Comparison of ENCODE assay signal across 8 cellular contexts in the genomic region with DNA sequence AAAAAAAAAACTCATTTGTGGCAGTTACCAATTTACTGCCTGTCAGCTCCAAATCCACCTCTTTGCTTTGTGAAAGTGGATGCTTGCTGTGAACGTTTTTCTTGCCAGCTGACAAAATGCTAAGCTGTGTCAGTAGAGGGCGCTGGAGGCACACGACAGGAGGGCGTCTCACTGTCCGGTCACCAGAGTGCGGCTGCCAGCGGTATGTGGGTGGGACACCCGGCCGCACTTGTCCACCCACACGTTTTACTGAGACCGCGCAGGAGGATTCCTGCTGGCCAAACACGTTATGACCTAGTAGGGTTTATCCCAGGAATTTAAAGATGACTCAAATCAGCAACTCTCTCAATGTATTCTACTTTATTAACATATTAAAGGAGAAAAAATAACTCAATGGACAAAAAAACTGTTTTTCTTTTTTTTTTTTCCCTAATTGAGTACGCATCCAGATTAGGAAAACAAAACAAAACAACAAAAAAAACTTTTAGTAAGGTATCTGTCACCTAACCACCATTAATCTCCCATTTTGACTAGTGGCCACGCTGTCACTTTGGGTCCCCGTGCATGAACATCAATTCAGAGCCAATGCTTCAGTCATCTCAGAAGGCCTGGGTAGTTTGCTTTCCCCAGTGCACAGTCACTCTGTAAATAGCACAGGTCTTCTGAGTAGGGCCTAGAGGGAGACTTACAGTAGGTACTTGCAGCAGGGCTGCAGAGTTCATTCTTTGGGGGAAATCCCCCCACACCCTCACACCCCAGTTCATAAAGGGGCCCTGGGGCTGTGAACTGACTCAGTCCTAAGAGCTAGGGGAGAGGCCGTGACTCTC. TPM values are rescaled to one million over a fixed set of nuclear protein-coding genes. Genes with fewer than 3 reads are reported as not detected.
A peak's percentile ranks its signal among the peaks of the same experiment; 100 is the strongest.
DNase-seq lines count a peak whose midpoint lies in the region; ATAC-seq and TF ChIP-seq lines count a peak whose summit lies in the region.

No MANE protein-coding gene starts in this region.

- intact Hi-C loops in activated T-helper 2 cell treated with anti-CD3 and anti-CD28 coated beads, Interferon-gamma antibody, Interleukin-2, Interleukin-4, amounts not matched to agents 10 μg/mL and 5 μg/mL and 100 μg/mL, durations not matched to agents 14 hours and 24 hours and 36 hours (cut with micrococcal nuclease): loop anchor here (1.0 kb wide), 8 partner anchors 15 to 174 kb away; partner anchors contain the start of genes FYTTD1, LMLN and RPL35A

- no peaks in the 10 kb centered on the region for H3K9me2 ChIP-seq in GM23338 (ENCODE audit: insufficient read depth)

- DNase-seq in G401 (ENCODE audit: low spot score) (peak; percentile 89), GM23338 (ENCODE audit: low spot score) (peak; percentile 92), Kasumi-1 (lab: John Stamatoyannopoulos, UW) (peak; percentile 65 to 76), RWPE1 (ENCODE audit: low spot score) (peak; percentile 86), fibroblast of the aortic adventitia (ENCODE audit: low read depth) (peak; percentile 95), nucleus accumbens (lab: John Stamatoyannopoulos, UW) (peak in 52 of 56 donors; percentile 6 to 88 (median 64)), superior temporal gyrus (ENCODE audit: extremely low spot score) (peak; percentile 93)
- peak; percentile 70 for DNase-seq in activated T-helper 2 cell treated with anti-CD3 and anti-CD28 coated beads, Interferon-gamma antibody, Interleukin-2, Interleukin-4, amounts not matched to agents 10 μg/mL and 5 μg/mL and 100 μg/mL, durations not matched to agents 14 hours and 24 hours and 36 hours (ENCODE audit: low spot score)

- POLR2A ChIA-PET in RWPE1 (lab: Yijun Ruan, JAX; ENCODE audit: low non-redundant PET): interaction anchor here (0.6 to 0.8 kb wide), 2 partner anchors 9 to 24 kb away, joined by 3 to 4 read pairs; no protein-coding TSS in a partner anchor

- no peak overlapping the region for H3K4me3 Mint-ChIP-seq in GM23338
- H3K4me3 Mint-ChIP-seq in activated T-helper 2 cell treated with anti-CD3 and anti-CD28 coated beads, Interferon-gamma antibody, Interleukin-2, Interleukin-4, amounts not matched to agents 10 μg/mL and 5 μg/mL and 100 μg/mL, durations not matched to agents 14 hours and 24 hours and 36 hours (ENCODE audit: low read depth): no peak overlapping the region

- no peaks in the 10 kb centered on the region for H3K79me2 ChIP-seq in GM23338 (replicated peaks; ENCODE audit: insufficient read depth)

- no peaks in the 10 kb centered on the region for H3K27me3 Mint-ChIP-seq in GM23338 (ENCODE audit: insufficient read depth, low read depth, poor library complexity)
- H3K27me3 Mint-ChIP-seq in activated T-helper 2 cell treated with anti-CD3 and anti-CD28 coated beads, Interferon-gamma antibody, Interleukin-2, Interleukin-4, amounts not matched to agents 10 μg/mL and 5 μg/mL and 100 μg/mL, durations not matched to agents 14 hours and 24 hours and 36 hours (ENCODE audit: low read depth): no peaks in the 10 kb centered on the region

- no peak overlapping the region for H3K27ac Mint-ChIP-seq in GM23338
- peak overlapping the region; percentile 83 for H3K27ac Mint-ChIP-seq in activated T-helper 2 cell treated with anti-CD3 and anti-CD28 coated beads, Interferon-gamma antibody, Interleukin-2, Interleukin-4, amounts not matched to agents 10 μg/mL and 5 μg/mL and 100 μg/mL, durations not matched to agents 14 hours and 24 hours and 36 hours

- peaks cover 6% of the 10 kb centered on the region; the same call in 2 of the 3 replicates for H3K4me1 Mint-ChIP-seq in GM23338
- H3K4me1 Mint-ChIP-seq in activated T-helper 2 cell treated with anti-CD3 and anti-CD28 coated beads, Interferon-gamma antibody, Interleukin-2, Interleukin-4, amounts not matched to agents 10 μg/mL and 5 μg/mL and 100 μg/mL, durations not matched to agents 14 hours and 24 hours and 36 hours (ENCODE audit: low read depth): peaks cover 20% of the 10 kb centered on the region

- no peak overlapping the region for H2AFZ ChIP-seq in GM23338

- H3K4me1 ChIP-seq in GM23338 (ENCODE audit: insufficient read depth): no peaks in the 10 kb centered on the region

- no peak overlapping the region for H3K4me3 ChIP-seq in GM23338
- no peak overlapping the region for H3K4me3 ChIP-seq in fibroblast of the aortic adventitia (ENCODE audit: low read depth, low read length)

- no peak overlapping the region for H3K27ac ChIP-seq in GM23338 (ENCODE audit: low read depth)
- peak overlapping the region; percentile 7; the same call in 1 of the 2 replicates for H3K27ac ChIP-seq in RWPE1

- H3K4me2 ChIP-seq in GM23338: no peak overlapping the region

- in situ Hi-C loops in G401 (cut with HindIII; ENCODE audit: low sequenced_read_pairs): no loop called here

- peak; percentile 99 for ATAC-seq in GM23338

- H3K36me3 Mint-ChIP-seq in GM23338 (ENCODE audit: low read depth): no peaks in the 10 kb centered on the region
- peaks cover 6% of the 10 kb centered on the region for H3K36me3 Mint-ChIP-seq in activated T-helper 2 cell treated with anti-CD3 and anti-CD28 coated beads, Interferon-gamma antibody, Interleukin-2, Interleukin-4, amounts not matched to agents 10 μg/mL and 5 μg/mL and 100 μg/mL, durations not matched to agents 14 hours and 24 hours and 36 hours (ENCODE audit: low read depth)

- H3F3A ChIP-seq in GM23338 (replicated peaks; ENCODE audit: low read depth): no peaks in the 10 kb centered on the region

- CTCF ChIA-PET in RWPE1 (lab: Yijun Ruan, JAX): interaction anchor here (0.6 to 2.1 kb wide), 14 partner anchors 9 to 1062 kb away, joined by 3 to 13 read pairs (median 4); no protein-coding TSS in a partner anchor

- no peaks in the 10 kb centered on the region for H3K27me3 ChIP-seq in GM23338 (ENCODE audit: insufficient read depth)

- H4K20me1 ChIP-seq in GM23338 (replicated peaks; ENCODE audit: insufficient read depth): no peaks in the 10 kb centered on the region

- no peaks in the 10 kb centered on the region; the same call in 1 of the 3 replicates for H3K9me3 Mint-ChIP-seq in GM23338
- no peaks in the 10 kb centered on the region for H3K9me3 Mint-ChIP-seq in activated T-helper 2 cell treated with anti-CD3 and anti-CD28 coated beads, Interferon-gamma antibody, Interleukin-2, Interleukin-4, amounts not matched to agents 10 μg/mL and 5 μg/mL and 100 μg/mL, durations not matched to agents 14 hours and 24 hours and 36 hours

- TF ChIP-seq CTCF in GM23338 (conservative IDR thresholded peaks at IDR 0.05; ENCODE audit: low read depth in 2 of 2) (peak; percentile 95 to 99), RWPE1 (conservative IDR thresholded peaks at IDR 0.05; ENCODE audit: low read depth) (peak; percentile 96), fibroblast of the aortic adventitia (IDR thresholded peaks at IDR 0.05; ENCODE audit: insufficient read depth, low read length) (peak; percentile 94)

- H3K36me3 ChIP-seq in GM23338 (ENCODE audit: insufficient read depth): no peaks in the 10 kb centered on the region

TF ChIP-seq in GM23338, 12 proteins besides CTCF, POLR2A, EP300 and RAD21:
- TF ChIP-seq CREB1 (CRISPR knock-in tag; IDR thresholded peaks at IDR 0.05; ENCODE audit: low read depth): no peak

RNA-seq across cellular contexts. Expression of gene RPL35A, which starts 43.8 kb away (rescaled TPM):
- 1,593 and 1,915 TPM in 2 replicates for total RNA-seq in G401 (2014; rRNA removed; shearing (Covaris generic))
- total RNA-seq in GM23338 (2014; rRNA removed; shearing (Covaris generic)): 844 and 1,070 TPM in 2 replicates
- 2,038 and 2,096 TPM in 2 replicates for polyA plus RNA-seq in GM23338 (2016; fragmentation: Nextera tagmentation; extraction: Ambion mirVana)
- total RNA-seq in activated T-helper 2 cell treated with anti-CD3 and anti-CD28 coated beads, Interferon-gamma antibody, Interleukin-2, Interleukin-4, amounts not matched to agents 10 μg/mL and 5 μg/mL and 100 μg/mL, durations not matched to agents 14 hours and 24 hours and 36 hours: 1,338 and 1,363 TPM in 2 replicates
- 212 and 1,042 TPM in 2 replicates for total RNA-seq in fibroblast of the aortic adventitia (ENCODE audit: low replicate concordance)

RNA-seq across cellular contexts. Expression of gene LMLN, which starts 53.8 kb away (rescaled TPM):
- 4.3 and 5.6 TPM in 2 replicates for total RNA-seq in G401 (2014; rRNA removed; shearing (Covaris generic))
- total RNA-seq in GM23338 (2014; rRNA removed; shearing (Covaris generic)): 2.9 and 4.3 TPM in 2 replicates
- polyA plus RNA-seq in GM23338 (2016; fragmentation: Nextera tagmentation; extraction: Ambion mirVana): 1.6 and 2.3 TPM in 2 replicates
- 4.3 and 4.4 TPM in 2 replicates for total RNA-seq in activated T-helper 2 cell treated with anti-CD3 and anti-CD28 coated beads, Interferon-gamma antibody, Interleukin-2, Interleukin-4, amounts not matched to agents 10 μg/mL and 5 μg/mL and 100 μg/mL, durations not matched to agents 14 hours and 24 hours and 36 hours
- 9.2 and 18.1 TPM in 2 replicates for total RNA-seq in fibroblast of the aortic adventitia (ENCODE audit: low replicate concordance)
